In the genomic region with DNA sequence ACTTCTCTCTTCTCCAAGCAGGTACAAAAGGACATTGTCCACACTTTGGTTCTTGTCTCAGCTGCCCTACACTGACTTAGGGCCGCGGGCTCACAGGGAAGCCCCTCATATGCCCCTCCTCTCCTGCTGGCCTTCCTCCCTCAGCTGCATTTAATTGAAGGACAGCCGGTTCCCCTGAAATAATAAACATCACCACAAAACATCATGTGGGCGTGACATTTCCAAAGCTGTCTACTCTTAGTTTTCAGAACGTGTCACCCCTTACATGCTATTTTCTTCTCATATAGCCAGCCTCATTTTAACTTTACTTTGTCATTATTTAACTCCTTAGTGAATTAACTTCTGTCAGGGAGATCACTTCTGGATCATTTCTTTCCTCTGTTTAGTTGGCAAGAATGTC, we compare ENCODE assay signal across 21 cellular contexts.
"Had no signal": no experiment of that assay in that cellular context is flagged by ENCODE, and none has a peak within 500 bp of the region (broad histone marks: within the 10 kb centered on the region; RNA-seq: fewer than 3 reads in every experiment).

No MANE protein-coding gene starts in this region.

- H3K27ac ChIP-seq: adrenal gland, colonic mucosa, tibial nerve had no signal

- H3K27me3 Mint-ChIP-seq: activated CD8-positive, alpha-beta T cell treated with anti-CD3 and anti-CD28 coated beads for 36 hours; activated T-cell treated with anti-CD3 and anti-CD28 coated beads, Interleukin-2, amount 50 U/mL, for 24 hours; progenitor cell of endocrine pancreas had no signal

- H3K27me3 ChIP-seq: adrenal gland, colonic mucosa, right atrium auricular region, tibial nerve had no signal

- H3K4me3 Mint-ChIP-seq: activated B cell treated with CpG ODN at 0.5 μM for 24 hours; activated CD8-positive, alpha-beta T cell treated with anti-CD3 and anti-CD28 coated beads for 36 hours; activated T-cell treated with anti-CD3 and anti-CD28 coated beads, Interleukin-2, amount 50 U/mL, for 24 hours; memory B cell; neural crest cell had no signal

- H3K27ac Mint-ChIP-seq: activated B cell treated with CpG ODN at 0.5 μM for 24 hours; activated CD8-positive, alpha-beta T cell treated with anti-CD3 and anti-CD28 coated beads for 36 hours; activated naive CD4-positive, alpha-beta T cell treated with anti-CD3 and anti-CD28 coated beads, Interleukin-2, amount 50 U/mL, for 72 hours; activated T-cell treated with anti-CD3 and anti-CD28 coated beads, Interleukin-2, amount 50 U/mL, for 24 hours; memory B cell had no signal

- H3K4me1 Mint-ChIP-seq: activated B cell treated with CpG ODN at 0.5 μM for 24 hours, memory B cell had no signal

- H3K9me3 Mint-ChIP-seq: activated B cell treated with CpG ODN at 0.5 μM for 24 hours; activated CD8-positive, alpha-beta T cell treated with anti-CD3 and anti-CD28 coated beads for 36 hours; activated naive CD4-positive, alpha-beta T cell treated with anti-CD3 and anti-CD28 coated beads, Interleukin-2, amount 50 U/mL, for 72 hours; activated T-cell treated with anti-CD3 and anti-CD28 coated beads, Interleukin-2, amount 50 U/mL, for 24 hours; memory B cell; neural crest cell had no signal

- FAIRE-seq: frontal cortex, kidney, urothelium cell line had no signal

- ATAC-seq: activated CD8-positive, alpha-beta T cell treated with anti-CD3 and anti-CD28 coated beads for 36 hours; left ventricle myocardium superior had no signal

- DNase-seq: activated B cell treated with CpG ODN at 0.5 μM for 24 hours; activated CD4-positive, alpha-beta T cell treated with anti-CD3 and anti-CD28 coated beads for 4 hours; activated CD8-positive, alpha-beta T cell treated with anti-CD3 and anti-CD28 coated beads for 36 hours; activated gamma-delta T cell treated with Interleukin-2 at 50 U/mL for 16 hours; activated T-cell treated with anti-CD3 and anti-CD28 coated beads, Interleukin-2, amount 50 U/mL, for 24 hours; adrenal gland; colonic mucosa; head of caudate nucleus; kidney; left ventricle myocardium superior; stimulated activated CD4-positive, alpha-beta T cell treated with anti-CD3 and anti-CD28 coated beads, Interleukin-2, amount 100 ng/mL, for 24 hours; T-helper 1 cell; T-helper 9 cell had no signal

- H3K36me3 ChIP-seq: colonic mucosa, right atrium auricular region had no signal

- H3K4me3 ChIP-seq: adrenal gland, colonic mucosa, right atrium auricular region, tibial nerve had no signal

- H3K9me3 ChIP-seq: adrenal gland, colonic mucosa, right atrium auricular region, tibial nerve had no signal

- H3K4me1 ChIP-seq: colonic mucosa had no signal
